1 cellular context compared by ENCODE assay signal in genomic region chr19:41959056-41960053, GRCh38.
A peak's percentile ranks its signal among the peaks of the same experiment; 100 is the strongest.
TF ChIP-seq lines count a peak whose summit lies in the region.

TSS of gene RABAC1 (minus strand) at chr19:41959321. CDS start at chr19:41959292, 29 bp downstream.

TF ChIP-seq in K562, 482 proteins besides CTCF, POLR2A, EP300 and RAD21 (continued from another document and continues in another):
- no peak for TF ChIP-seq ZNF318 (IDR thresholded peaks at IDR 0.05; ENCODE audit: borderline replicate concordance in 1 of 2, low read depth in 1 of 2)
- TF ChIP-seq ZNF76 (CRISPR knock-in tag; IDR thresholded peaks at IDR 0.05; ENCODE audit: borderline replicate concordance), result no peak
- no peak for TF ChIP-seq ELK1 (CRISPR knock-in tag; IDR thresholded peaks at IDR 0.05)
- no peak for TF ChIP-seq TAL1 (IDR thresholded peaks at IDR 0.05)
- TF ChIP-seq POLR2B (IDR thresholded peaks at IDR 0.05; ENCODE audit: low read depth, partially characterized antibody), result no peak
- TF ChIP-seq MTA3 (IDR thresholded peaks at IDR 0.05; ENCODE audit: borderline replicate concordance), result no peak
- no peak for TF ChIP-seq ZNF347 (CRISPR knock-in tag; IDR thresholded peaks at IDR 0.05; ENCODE audit: low read depth)
- TF ChIP-seq BRF1 (IDR thresholded peaks at IDR 0.05; ENCODE audit: borderline replicate concordance, extremely low read depth, insufficient read length), result no peak
- no peak; the same call in 1 of the 2 replicates for TF ChIP-seq MYC (IDR thresholded peaks at IDR 0.05; ENCODE audit: low read depth, low read length)
- no peak for TF ChIP-seq MYC (CRISPR knock-in tag; IDR thresholded peaks at IDR 0.05; ENCODE audit: borderline replicate concordance, low read depth)
- no peak for TF ChIP-seq NBN (IDR thresholded peaks at IDR 0.05; ENCODE audit: low read depth)
- no peak for TF ChIP-seq CSDE1 (IDR thresholded peaks at IDR 0.05)
- no peak for TF ChIP-seq FOXJ3 (CRISPR knock-in tag; IDR thresholded peaks at IDR 0.05)
- TF ChIP-seq RBM17 (IDR thresholded peaks at IDR 0.05; ENCODE audit: borderline replicate concordance, low read depth, low read length), result no peak
- no peak for TF ChIP-seq ZNF586 (CRISPR knock-in tag; conservative IDR thresholded peaks at IDR 0.05)
- TF ChIP-seq ZKSCAN8 (CRISPR knock-in tag; IDR thresholded peaks at IDR 0.05), result no peak
- peak; percentile 77 for TF ChIP-seq ZBTB2 (IDR thresholded peaks at IDR 0.05)
- TF ChIP-seq ZNF77 (CRISPR knock-in tag; IDR thresholded peaks at IDR 0.05), result no peak
- TF ChIP-seq TAF1 (IDR thresholded peaks at IDR 0.05; ENCODE audit: control insufficient read depth, extremely low read depth, insufficient read depth, low read length, severe bottlenecking), result no peak
- TF ChIP-seq ZNF253 (CRISPR knock-in tag; conservative IDR thresholded peaks at IDR 0.05), result no peak
- TF ChIP-seq VEZF1 (CRISPR knock-in tag; IDR thresholded peaks at IDR 0.05), result peak; percentile 98
- peak; percentile 80 to 83 for TF ChIP-seq NRF1 (conservative IDR thresholded peaks at IDR 0.05 in 1 of 2, IDR thresholded peaks at IDR 0.05 in 1 of 2)
- TF ChIP-seq JUN (IDR thresholded peaks at IDR 0.05; ENCODE audit: borderline replicate concordance, low read depth, low read length), result peak; percentile 46; the same call in 1 of the 2 replicates
- TF ChIP-seq JUN (CRISPR knock-in tag; IDR thresholded peaks at IDR 0.05; ENCODE audit: borderline replicate concordance), result no peak
- no peak for TF ChIP-seq E2F4 (CRISPR knock-in tag; IDR thresholded peaks at IDR 0.05; ENCODE audit: low read depth)
- no peak for TF ChIP-seq NFXL1 (CRISPR knock-in tag; IDR thresholded peaks at IDR 0.05)
- TF ChIP-seq MXD1 (CRISPR knock-in tag; IDR thresholded peaks at IDR 0.05; ENCODE audit: borderline replicate concordance, poor library complexity, severe bottlenecking), result no peak
- no peak for TF ChIP-seq ARID3A (IDR thresholded peaks at IDR 0.05; ENCODE audit: borderline replicate concordance, low read depth, low read length)
- TF ChIP-seq ZNF263 (CRISPR knock-in tag; IDR thresholded peaks at IDR 0.05; ENCODE audit: borderline replicate concordance), result no peak; the same call in 1 of the 2 replicates
- no peak for TF ChIP-seq COPS2 (conservative IDR thresholded peaks at IDR 0.05)
- no peak for TF ChIP-seq TAF15 (IDR thresholded peaks at IDR 0.05; ENCODE audit: low read depth, low read length)
- TF ChIP-seq NR2C2 (CRISPR knock-in tag; IDR thresholded peaks at IDR 0.05), result no peak
- peak; percentile 65 for TF ChIP-seq NR2C2 (tag; IDR thresholded peaks at IDR 0.05)
- no peak for TF ChIP-seq KLF10 (CRISPR knock-in tag; IDR thresholded peaks at IDR 0.05)
- no peak for TF ChIP-seq IFI16 (CRISPR knock-in tag; IDR thresholded peaks at IDR 0.05)
- TF ChIP-seq CLOCK (CRISPR knock-in tag; IDR thresholded peaks at IDR 0.05; ENCODE audit: borderline replicate concordance), result no peak
- TF ChIP-seq TEAD1 (CRISPR knock-in tag; IDR thresholded peaks at IDR 0.05), result no peak
- no peak; the same call in 1 of the 2 replicates for TF ChIP-seq ZNF384 (IDR thresholded peaks at IDR 0.05; ENCODE audit: low read depth, low read length)
- no peak for TF ChIP-seq SREBF2 (CRISPR knock-in tag; IDR thresholded peaks at IDR 0.05)
- no peak for TF ChIP-seq ZFP30 (CRISPR knock-in tag; IDR thresholded peaks at IDR 0.05; ENCODE audit: borderline replicate concordance)
- no peak for TF ChIP-seq POLR2AphosphoS2 (IDR thresholded peaks at IDR 0.05; ENCODE audit: low read length)
- TF ChIP-seq PATZ1 (CRISPR knock-in tag; IDR thresholded peaks at IDR 0.05; ENCODE audit: borderline replicate concordance), result no peak
- TF ChIP-seq SMARCA5 (IDR thresholded peaks at IDR 0.05), result no peak
- no peak for TF ChIP-seq SRSF7 (optimal IDR thresholded peaks at IDR 0.05; ENCODE audit: low read depth, low read length)
- TF ChIP-seq ZNF830 (CRISPR knock-in tag; IDR thresholded peaks at IDR 0.05), result no peak
- no peak for TF ChIP-seq E2F3 (CRISPR knock-in tag; IDR thresholded peaks at IDR 0.05)
